In the genomic region with DNA sequence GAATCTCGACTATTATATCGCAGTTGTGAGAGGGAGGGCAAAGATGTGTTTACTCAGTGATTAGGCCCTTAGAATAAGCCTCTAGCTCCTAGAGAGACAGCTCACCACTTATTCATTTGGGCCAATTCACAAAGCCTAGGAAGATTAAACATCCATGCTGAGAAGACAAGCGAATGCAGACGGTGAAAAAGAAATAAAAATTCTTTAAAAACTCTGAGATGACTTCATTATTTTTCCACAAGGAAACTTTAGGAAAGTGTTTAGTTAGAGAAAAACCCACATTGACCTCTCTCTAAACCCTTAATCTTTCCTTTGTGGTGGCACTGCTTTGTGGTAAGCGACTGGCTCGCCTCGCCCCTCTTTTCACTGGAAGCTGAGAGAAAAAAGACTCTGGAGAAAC, we compare ENCODE assay signal across 18 cellular contexts.
A peak's percentile ranks its signal among the peaks of the same experiment; 100 is the strongest.
DNase-seq lines count a peak whose midpoint lies in the region; ATAC-seq and TF ChIP-seq lines count a peak whose summit lies in the region.
"Had no signal": no experiment of that assay in that cellular context is flagged by ENCODE, and none has a peak within 500 bp of the region (broad histone marks: within the 10 kb centered on the region; RNA-seq: fewer than 3 reads in every experiment).

No MANE protein-coding gene starts in this region.

- H3K4me2 ChIP-seq in PC-3 (ENCODE audit: low read length), result no peak overlapping the region

- H3K79me2 ChIP-seq in PC-3 (ENCODE audit: low read length), result no peaks in the 10 kb centered on the region

- intact Hi-C loops in PC-3 (cut with micrococcal nuclease), result no loop called here
- intact Hi-C loops in CD4-positive, alpha-beta T cell (cut with DNase I, micrococcal nuclease), result no loop called here

- H3F3A ChIP-seq in PC-3 (ENCODE audit: low read length, unreplicated experiment), result no peaks in the 10 kb centered on the region

- no peaks in the 10 kb centered on the region for H3K4me1 Mint-ChIP-seq in CD4-positive, alpha-beta T cell (ENCODE audit: low read depth)
- H3K4me1 Mint-ChIP-seq: activated naive CD8-positive, alpha-beta T cell treated with anti-CD3 and anti-CD28 coated beads, Interleukin-2, amount 50 U/mL, for 24 hours; stimulated activated effector memory CD8-positive, alpha-beta T cell treated with anti-CD3 and anti-CD28 coated beads, Interleukin-12 subunit alpha, Interleukin-12 subunit beta, amount 100 ng/mL, for 72 hours had no signal

- H3K27me3 ChIP-seq in PC-3 (ENCODE audit: low read length), result no peaks in the 10 kb centered on the region
- H3K27me3 ChIP-seq in CD4-positive, alpha-beta T cell (ENCODE audit: control insufficient read depth, insufficient read depth, low read length), result no peaks in the 10 kb centered on the region
- H3K27me3 ChIP-seq: MG63, tibial artery had no signal

- peaks cover 72% of the 10 kb centered on the region for H3K36me3 Mint-ChIP-seq in CD4-positive, alpha-beta T cell (ENCODE audit: low read depth)

- no peak overlapping the region for H3K4me3 Mint-ChIP-seq in CD4-positive, alpha-beta T cell
- H3K4me3 Mint-ChIP-seq: activated naive CD8-positive, alpha-beta T cell treated with anti-CD3 and anti-CD28 coated beads, Interleukin-2, amount 50 U/mL, for 24 hours; activated T-cell treated with anti-CD3 and anti-CD28 coated beads, Interleukin-2, amount 50 U/mL, for 4 hours; stimulated activated effector memory CD8-positive, alpha-beta T cell treated with anti-CD3 and anti-CD28 coated beads, Interleukin-12 subunit alpha, Interleukin-12 subunit beta, amount 100 ng/mL, for 72 hours had no signal

- DNase-seq in NCI-H1436 (lab: John Stamatoyannopoulos, UW) (peak; percentile 5), NCI-H1436 treated with DMSO at 0.1 percent for 48 hours (lab: John Stamatoyannopoulos, UW) (no peak), PC-3 (peak; percentile 29), epithelial cell of esophagus (ENCODE audit: low read depth) (peak; percentile 15), retinal pigment epithelial cell (ENCODE audit: low read depth) (peak; percentile 50)
- DNase-seq in stimulated activated CD4-positive, alpha-beta T cell treated with anti-CD3 and anti-CD28 coated beads, Interleukin-4, amount 100 ng/mL, for 24 hours, result no peak
- no peak for DNase-seq in CD4-positive, alpha-beta T cell
- DNase-seq: activated naive CD8-positive, alpha-beta T cell treated with anti-CD3 and anti-CD28 coated beads, Interleukin-2, amount 50 U/mL, for 24 hours; activated T-cell treated with anti-CD3 and anti-CD28 coated beads, Interleukin-2, amount 50 U/mL, for 4 hours; DMS79 treated with DMSO at 0.1 percent for 48 hours; glutamatergic neuron; mesenchymal stem cell; MG63; nucleus accumbens; tibial artery had no signal

- POLR2A ChIA-PET in PC-3 (lab: Charles Lee; ENCODE audit: unreplicated experiment), result no interaction called here
- POLR2A ChIA-PET in CD4-positive, alpha-beta T cell (lab: Charles Lee), result no interaction called here

- TF ChIP-seq CTCF in PC-3 (conservative IDR thresholded peaks at IDR 0.05; ENCODE audit: low read depth, low read length) (no peak), epithelial cell of esophagus (IDR thresholded peaks at IDR 0.05; ENCODE audit: insufficient read depth, low read depth, low read length, missing control alignments) (no peak), retinal pigment epithelial cell (conservative IDR thresholded peaks at IDR 0.05; ENCODE audit: low read depth, low read length) (no peak)
- no peak for TF ChIP-seq CTCF in CD4-positive, alpha-beta T cell (IDR thresholded peaks at IDR 0.05)

- no peak overlapping the region for H3K27ac Mint-ChIP-seq in CD4-positive, alpha-beta T cell
- H3K27ac Mint-ChIP-seq: activated naive CD8-positive, alpha-beta T cell treated with anti-CD3 and anti-CD28 coated beads, Interleukin-2, amount 50 U/mL, for 24 hours; stimulated activated effector memory CD8-positive, alpha-beta T cell treated with anti-CD3 and anti-CD28 coated beads, Interleukin-12 subunit alpha, Interleukin-12 subunit beta, amount 100 ng/mL, for 72 hours had no signal

- CTCF ChIA-PET in PC-3 (lab: Charles Lee), result no interaction called here
- CTCF ChIA-PET in CD4-positive, alpha-beta T cell (lab: Charles Lee), result no interaction called here

- H3K36me3 ChIP-seq in PC-3 (ENCODE audit: low read depth, low read length), result no peaks in the 10 kb centered on the region

- H3K27me3 Mint-ChIP-seq in CD4-positive, alpha-beta T cell, result no peaks in the 10 kb centered on the region
- H3K27me3 Mint-ChIP-seq: activated naive CD8-positive, alpha-beta T cell treated with anti-CD3 and anti-CD28 coated beads, Interleukin-2, amount 50 U/mL, for 24 hours had no signal

- ATAC-seq in PC-3 (peak; percentile 55; the same call in 1 of the 2 replicates), HG03442 (IDR thresholded peaks at IDR 0.05; ENCODE audit: unreplicated experiment) (no peak)
- ATAC-seq in CD4-positive, alpha-beta T cell (ENCODE audit: poor library complexity), result no peak
- ATAC-seq: activated naive CD8-positive, alpha-beta T cell treated with anti-CD3 and anti-CD28 coated beads, Interleukin-2, amount 50 U/mL, for 24 hours; activated T-cell treated with anti-CD3 and anti-CD28 coated beads, Interleukin-2, amount 50 U/mL, for 4 hours; stimulated activated effector memory CD8-positive, alpha-beta T cell treated with anti-CD3 and anti-CD28 coated beads, Interleukin-12 subunit alpha, Interleukin-12 subunit beta, amount 100 ng/mL, for 72 hours had no signal

- no peaks in the 10 kb centered on the region for H3K9me2 ChIP-seq in PC-3 (replicated peaks; ENCODE audit: low read length)

- no TSS peak for BruUV-seq in PC-3 (replicated peaks; lab: Mats Ljungman, UMichigan)

- no peaks in the 10 kb centered on the region for H4K20me1 ChIP-seq in PC-3 (ENCODE audit: low read length)

- no peaks in the 10 kb centered on the region for H3K9me3 Mint-ChIP-seq in CD4-positive, alpha-beta T cell
- H3K9me3 Mint-ChIP-seq: activated naive CD8-positive, alpha-beta T cell treated with anti-CD3 and anti-CD28 coated beads, Interleukin-2, amount 50 U/mL, for 24 hours; activated T-cell treated with anti-CD3 and anti-CD28 coated beads, Interleukin-2, amount 50 U/mL, for 4 hours; stimulated activated effector memory CD8-positive, alpha-beta T cell treated with anti-CD3 and anti-CD28 coated beads, Interleukin-12 subunit alpha, Interleukin-12 subunit beta, amount 100 ng/mL, for 72 hours had no signal

- H3K9me3 ChIP-seq in PC-3 (ENCODE audit: low read length), result no peaks in the 10 kb centered on the region
- H3K9me3 ChIP-seq in CD4-positive, alpha-beta T cell (ENCODE audit: control insufficient read depth, low read length), result no peaks in the 10 kb centered on the region
- H3K9me3 ChIP-seq: MG63, tibial artery had no signal

- H3K27ac ChIP-seq in PC-3 (ENCODE audit: low read length), result no peak overlapping the region
- H3K27ac ChIP-seq in CD4-positive, alpha-beta T cell (ENCODE audit: low read depth, low read length), result no peak overlapping the region
- H3K27ac ChIP-seq: C4-2B, tibial artery had no signal

- H2AFZ ChIP-seq in PC-3 (ENCODE audit: low read length), result no peak overlapping the region

- H3K4me3 ChIP-seq in PC-3 (ENCODE audit: low read length) (no peak overlapping the region), epithelial cell of esophagus (ENCODE audit: low read length) (no peak overlapping the region), retinal pigment epithelial cell (ENCODE audit: low read length) (no peak overlapping the region)
- H3K4me3 ChIP-seq: MG63, tibial artery had no signal

- no peak overlapping the region for H3K9ac ChIP-seq in PC-3 (ENCODE audit: low read length)

- no peaks in the 10 kb centered on the region for H3K4me1 ChIP-seq in PC-3 (ENCODE audit: insufficient read depth, low read length)
- H3K4me1 ChIP-seq: tibial artery had no signal

Comparison
In these comparisons a context has a peak if more than half of its experiments do, and no peak if none do; other contexts are left out.
1. DNase-seq: peak in NCI-H1436 (single experiment), PC-3 (single experiment), epithelial cell of esophagus (single experiment) and retinal pigment epithelial cell (single experiment); none in NCI-H1436 treated with DMSO at 0.1 percent for 48 hours (single experiment), stimulated activated CD4-positive, alpha-beta T cell treated with anti-CD3 and anti-CD28 coated beads, Interleukin-4, amount 100 ng/mL, for 24 hours (single experiment) and CD4-positive, alpha-beta T cell (0 of 10).